In genomic region chr4:21765810-21766407, GRCh38 we compare ENCODE assay signal across 7 cellular contexts.
DNase-seq lines count a peak whose midpoint lies in the region; ATAC-seq and TF ChIP-seq lines count a peak whose summit lies in the region.

No MANE protein-coding gene starts in this region.

- no peak overlapping the region for H3K4me3 ChIP-seq in Panc1 (ENCODE audit: low read depth in 2 of 2, low read length in 2 of 2)

- POLR2A ChIA-PET in Panc1 (lab: Charles Lee), result no interaction called here

- intact Hi-C loops in Panc1 (cut with micrococcal nuclease; ENCODE audit: unreplicated experiment), result loop anchor here (10.0 kb wide), 1 partner anchor 991 kb away; no protein-coding TSS in a partner anchor

- no TSS peak for BruUV-seq in Panc1 (replicated peaks; lab: Mats Ljungman, UMichigan)

- DNase-seq in GM03348 (ENCODE audit: low spot score), result peak; percentile 51
- DNase-seq in Panc1 (ENCODE audit: low read depth, low spot score), result peak; percentile 38
- peak; percentile 82 for DNase-seq in dermis blood vessel endothelial cell
- peak; percentile 58 for DNase-seq in medulla oblongata (ENCODE audit: extremely low spot score)
- DNase-seq in HPDE6-E6E7 (ENCODE audit: extremely low spot score), result no peak

- H3K36me3 ChIP-seq in Panc1 (ENCODE audit: control insufficient read depth, insufficient read depth, low read length), result no peaks in the 10 kb centered on the region

- H3K9me3 ChIP-seq in Panc1 (ENCODE audit: control insufficient read depth, insufficient read depth, low read depth, low read length), result no peaks in the 10 kb centered on the region

- CTCF ChIA-PET in Panc1 (lab: Charles Lee), result no interaction called here

- H3K27me3 ChIP-seq in Panc1 (ENCODE audit: control insufficient read depth, insufficient read depth, low read length), result no peaks in the 10 kb centered on the region

- in situ Hi-C loops in Panc1 (cut with HindIII; ENCODE audit: low pct_unique_long_range_greater_than_20kb, low sequenced_read_pairs), result no loop called here

- no peaks in the 10 kb centered on the region for H3K4me1 ChIP-seq in Panc1 (ENCODE audit: control insufficient read depth, insufficient read depth, low read length)

- peak; percentile 30 for ATAC-seq in GM19468 (IDR thresholded peaks at IDR 0.05; ENCODE audit: extremely low read depth, unreplicated experiment)
- peak; percentile 54 for ATAC-seq in HG03571 (IDR thresholded peaks at IDR 0.05; ENCODE audit: unreplicated experiment)
- 0 out of 2 replicates have a peak, but pooled peaks have one; percentile 62 for ATAC-seq in Panc1

- no peak overlapping the region for H3K27ac ChIP-seq in Panc1 (ENCODE audit: low read length)

- TF ChIP-seq CTCF in Panc1 (IDR thresholded peaks at IDR 0.05), result peak; percentile 80
